27 cellular contexts compared by ENCODE assay signal in genomic region chr10:759898-760477, GRCh38.
"Had no signal": no experiment of that assay in that cellular context is flagged by ENCODE, and none has a peak within 500 bp of the region (broad histone marks: within the 10 kb centered on the region; RNA-seq: fewer than 3 reads in every experiment).

No MANE protein-coding gene starts in this region.

- DNase-seq: activated CD4-positive, alpha-beta T cell treated with anti-CD3 and anti-CD28 coated beads, Interleukin-2, amount 10 ng/mL, durations not matched to agents 24 days and 14 days; activated CD8-positive, alpha-beta T cell treated with anti-CD3 and anti-CD28 coated beads for 36 hours; activated naive CD4-positive, alpha-beta T cell; activated naive CD8-positive, alpha-beta T cell treated with anti-CD3 and anti-CD28 coated beads for 36 hours; activated T-cell treated with anti-CD3 and anti-CD28 coated beads, Interleukin-2, amount 50 U/mL, for 4 hours; adrenal gland; aorta; body of pancreas; dermis blood vessel endothelial cell; effector CD4-positive, alpha-beta T cell; esophagus squamous epithelium; foreskin melanocyte; left ventricle myocardium superior; naive B cell; occipital lobe; stimulated activated CD4-positive, alpha-beta T cell treated with anti-CD3 and anti-CD28 coated beads, Interleukin-15, amount 100 ng/mL, for 24 hours; stimulated activated CD4-positive, alpha-beta T cell treated with anti-CD3 and anti-CD28 coated beads, Interleukin-2, amount 100 ng/mL, for 24 hours; stimulated activated naive B cell treated with anti-CD40 and anti-IgM and Interleukin-4, amounts not matched to agents 10 μg/mL and 1 μg/mL and 100 μg/mL, for 72 hours; stomach; T-helper 9 cell; thyroid gland; WERI-Rb-1 had no signal

- ATAC-seq: activated CD4-positive, CD25-positive, alpha-beta regulatory T cell treated with anti-CD3 and anti-CD28 coated beads, Interleukin-2, amount 50 U/mL, for 24 hours; activated CD8-positive, alpha-beta T cell treated with anti-CD3 and anti-CD28 coated beads for 36 hours; activated T-cell treated with anti-CD3 and anti-CD28 coated beads, Interleukin-2, amount 50 U/mL, for 4 hours; body of pancreas; left ventricle myocardium superior; stimulated activated naive B cell treated with anti-CD40 and anti-IgM and Interleukin-4, amounts not matched to agents 10 μg/mL and 1 μg/mL and 100 μg/mL, for 72 hours had no signal

- H3K4me3 ChIP-seq: adrenal gland, body of pancreas, esophagus squamous epithelium, right atrium auricular region, smooth muscle cell, stomach, thyroid gland had no signal

- H3K27ac ChIP-seq: adrenal gland, body of pancreas, epithelial cell of prostate, esophagus squamous epithelium, right atrium auricular region, stomach, thyroid gland, WERI-Rb-1 had no signal

- H3K36me3 Mint-ChIP-seq: activated naive CD8-positive, alpha-beta T cell treated with anti-CD3 and anti-CD28 coated beads for 36 hours had no signal

- H3K27ac Mint-ChIP-seq: activated CD4-positive, alpha-beta T cell treated with anti-CD3 and anti-CD28 coated beads, Interleukin-2, amount 10 ng/mL, durations not matched to agents 24 days and 14 days; activated CD8-positive, alpha-beta T cell treated with anti-CD3 and anti-CD28 coated beads for 36 hours; activated naive CD8-positive, alpha-beta T cell treated with anti-CD3 and anti-CD28 coated beads for 36 hours; naive B cell; stimulated activated naive B cell treated with anti-CD40 and anti-IgM and Interleukin-4, amounts not matched to agents 10 μg/mL and 1 μg/mL and 100 μg/mL, for 72 hours had no signal

- H3K4me2 ChIP-seq: smooth muscle cell had no signal

- H3K36me3 ChIP-seq: adrenal gland, esophagus squamous epithelium, right atrium auricular region, stomach, thyroid gland, WERI-Rb-1 had no signal

- H3K4me1 ChIP-seq: adrenal gland, body of pancreas, esophagus squamous epithelium, right atrium auricular region, stomach, thyroid gland had no signal

- H3K9me3 ChIP-seq: body of pancreas, thyroid gland had no signal

- H3K4me1 Mint-ChIP-seq: activated naive CD8-positive, alpha-beta T cell treated with anti-CD3 and anti-CD28 coated beads for 36 hours; neural crest cell had no signal

- H3K27me3 ChIP-seq: adrenal gland, body of pancreas, esophagus squamous epithelium, right atrium auricular region, stomach, thyroid gland had no signal

- H3K4me3 Mint-ChIP-seq: activated CD4-positive, alpha-beta T cell treated with anti-CD3 and anti-CD28 coated beads, Interleukin-2, amount 10 ng/mL, durations not matched to agents 24 days and 14 days; activated CD8-positive, alpha-beta T cell treated with anti-CD3 and anti-CD28 coated beads for 36 hours; activated naive CD8-positive, alpha-beta T cell treated with anti-CD3 and anti-CD28 coated beads for 36 hours; activated T-cell treated with anti-CD3 and anti-CD28 coated beads, Interleukin-2, amount 50 U/mL, for 4 hours; neural crest cell; stimulated activated naive B cell treated with anti-CD40 and anti-IgM and Interleukin-4, amounts not matched to agents 10 μg/mL and 1 μg/mL and 100 μg/mL, for 72 hours had no signal
